ENCODE assay signal across 9 cellular contexts in the genomic region with DNA sequence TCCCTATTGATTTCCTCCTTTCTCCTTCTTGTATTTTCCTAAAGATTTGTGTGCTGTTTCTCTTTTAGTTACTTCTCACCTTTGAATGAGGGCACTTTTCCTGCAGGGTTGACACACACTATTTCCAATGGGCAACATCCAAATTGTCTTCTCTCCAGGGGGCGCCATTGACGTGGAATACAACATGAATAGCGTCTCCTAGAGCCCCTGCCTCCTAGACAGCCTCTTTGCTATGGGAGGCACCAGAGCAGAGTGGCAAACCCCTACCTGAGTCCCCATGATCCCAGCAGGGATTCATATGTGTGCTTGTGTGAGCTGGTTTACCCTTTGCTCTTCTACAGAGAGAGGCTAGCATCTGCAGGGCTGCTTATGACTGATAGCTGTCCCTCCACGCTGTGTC.
DNase-seq lines count a peak whose midpoint lies in the region; ATAC-seq and TF ChIP-seq lines count a peak whose summit lies in the region.
"Had no signal": no experiment of that assay in that cellular context is flagged by ENCODE, and none has a peak within 500 bp of the region (broad histone marks: within the 10 kb centered on the region; RNA-seq: fewer than 3 reads in every experiment).

No MANE protein-coding gene starts in this region.

- TF ChIP-seq POLR2A in HCT116 (IDR thresholded peaks at IDR 0.05; ENCODE audit: borderline replicate concordance, extremely low read depth, insufficient read depth, insufficient read length) (no peak), Peyer's patch (IDR thresholded peaks at IDR 0.05) (no peak)

- peak; percentile 59 to 90 (median 84); a peak in 5 of 6 replicates for TF ChIP-seq CTCF in HCT116 (IDR thresholded peaks at IDR 0.05 in 2 of 3, conservative IDR thresholded peaks at IDR 0.05 in 1 of 3; ENCODE audit: borderline replicate concordance in 1 of 3, insufficient read depth in 1 of 3, low read depth in 2 of 3, low read length in 2 of 3)
- peak in 4 of 6 experiments; percentile 43 to 57 (median 52) for TF ChIP-seq CTCF in Peyer's patch (IDR thresholded peaks at IDR 0.05)

- RAD21 ChIA-PET in HCT116 (lab: Charles Lee; ENCODE audit: low non-redundant PET in 1 of 2, low total read pairs in 2 of 2, uncharacterized antibody in 2 of 2, unreplicated experiment in 2 of 2) = interaction anchor here (0.6 to 2.0 kb wide), 5 partner anchors 400 to 806 kb away, joined by 3 to 6 read pairs (median 3); no protein-coding TSS in a partner anchor

- BruUV-seq in HCT116 (replicated peaks; lab: Mats Ljungman, UMichigan) = no TSS peak

- H3K27ac ChIP-seq in HCT116 (ENCODE audit: low read depth, low read length) (no peak overlapping the region), Peyer's patch (no peak overlapping the region)
- H3K27ac ChIP-seq: skin epidermis had no signal

- H3K27me3 ChIP-seq in HCT116 (ENCODE audit: insufficient read depth, low read length) (no peaks in the 10 kb centered on the region), Peyer's patch (no peaks in the 10 kb centered on the region)

- H3K4me1 ChIP-seq in HCT116 (ENCODE audit: control insufficient read depth in 1 of 2, insufficient read depth in 2 of 2, low read length in 2 of 2) (no peaks in the 10 kb centered on the region), Peyer's patch (no peaks in the 10 kb centered on the region)

- H3K79me2 ChIP-seq in HCT116 (ENCODE audit: insufficient read depth, low read length) = no peaks in the 10 kb centered on the region

- intact Hi-C loops in HCT116 (cut with micrococcal nuclease) = loop anchor here (1.0 kb wide), 1 partner anchor 406 kb away; no protein-coding TSS in a partner anchor

- H3K36me3 ChIP-seq in HCT116 (ENCODE audit: control insufficient read depth in 1 of 2, insufficient read depth in 2 of 2, low read length in 2 of 2) (no peaks in the 10 kb centered on the region), Peyer's patch (no peaks in the 10 kb centered on the region)

- CTCF ChIA-PET in HCT116 (lab: Charles Lee) = interaction anchor here (0.8 to 4.6 kb wide), 4 partner anchors 11 to 405 kb away, joined by 3 to 54 read pairs (median 5); no protein-coding TSS in a partner anchor

- H3K4me3 ChIP-seq in HCT116 (replicated peaks in 1 of 2; ENCODE audit: low read depth in 1 of 2, low read length in 2 of 2) (no peak overlapping the region), Peyer's patch (no peak overlapping the region)
- H3K4me3 ChIP-seq: skin epidermis had no signal

- ATAC-seq in HCT116 (peak; percentile 97), HG03095 (IDR thresholded peaks at IDR 0.05; ENCODE audit: unreplicated experiment) (no peak), HG02759 (IDR thresholded peaks at IDR 0.05; ENCODE audit: unreplicated experiment) (no peak)

- POLR2A ChIA-PET in HCT116 (lab: Charles Lee) = interaction anchor here (1.4 kb wide), 1 partner anchor 406 kb away, joined by 3 read pairs; no protein-coding TSS in a partner anchor

- no peak overlapping the region for H3K4me2 ChIP-seq in HCT116 (ENCODE audit: low read length)

- H4K20me1 ChIP-seq in HCT116 (ENCODE audit: insufficient read depth) = no peaks in the 10 kb centered on the region

- H2AFZ ChIP-seq in HCT116 (ENCODE audit: low read depth, low read length, poor library complexity, severe bottlenecking) = peak overlapping the region; percentile 31

- peak; percentile 94 for TF ChIP-seq RAD21 in HCT116 (IDR thresholded peaks at IDR 0.05; ENCODE audit: low read depth)

- H3K9me3 ChIP-seq in HCT116 (ENCODE audit: control insufficient read depth in 1 of 2, insufficient read depth in 1 of 2, low read depth in 1 of 2, low read length in 2 of 2) (no peaks in the 10 kb centered on the region), Peyer's patch (no peaks in the 10 kb centered on the region)

- no peaks in the 10 kb centered on the region for H3K9me2 ChIP-seq in HCT116 (ENCODE audit: insufficient read depth)

- H3K9ac ChIP-seq in HCT116 (ENCODE audit: low read length) = no peak overlapping the region

- peak; percentile 72 for DNase-seq in Ammon's horn (ENCODE audit: low spot score)
- peak; percentile 48 for DNase-seq in HCT116 (ENCODE audit: low read depth, low spot score)
- DNase-seq in Peyer's patch = peak in 2 of 3 donors; percentile 57 to 80
- peak; percentile 20 for DNase-seq in activated T-helper 9 cell treated with anti-CD3 and anti-CD28 coated beads, Interleukin-2, amount 50 U/mL, for 16 hours (ENCODE audit: low read depth)
- DNase-seq in glomerular visceral epithelial cell (ENCODE audit: extremely low spot score) = peak; percentile 42
- peak; percentile 70 for DNase-seq in pons (ENCODE audit: low spot score)

TF ChIP-seq in HCT116, 20 proteins besides CTCF, POLR2A, EP300 and RAD21:
- TF ChIP-seq SP1 (IDR thresholded peaks at IDR 0.05; ENCODE audit: low read depth) = no peak
- TF ChIP-seq CEBPB (IDR thresholded peaks at IDR 0.05; ENCODE audit: low read depth) = no peak
- TF ChIP-seq ELF1 (IDR thresholded peaks at IDR 0.05; ENCODE audit: borderline replicate concordance, low read depth) = no peak
- TF ChIP-seq, protein P1, sequence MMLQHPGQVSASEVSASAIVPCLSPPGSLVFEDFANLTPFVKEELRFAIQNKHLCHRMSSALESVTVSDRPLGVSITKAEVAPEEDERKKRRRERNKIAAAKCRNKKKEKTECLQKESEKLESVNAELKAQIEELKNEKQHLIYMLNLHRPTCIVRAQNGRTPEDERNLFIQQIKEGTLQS (IDR thresholded peaks at IDR 0.05) = no peak
- no peak for TF ChIP-seq FOSL1 (IDR thresholded peaks at IDR 0.05; ENCODE audit: low read depth)
- TF ChIP-seq POLR2AphosphoS5 (IDR thresholded peaks at IDR 0.05; ENCODE audit: low read depth, low read length) = no peak
- TF ChIP-seq, protein P2, sequence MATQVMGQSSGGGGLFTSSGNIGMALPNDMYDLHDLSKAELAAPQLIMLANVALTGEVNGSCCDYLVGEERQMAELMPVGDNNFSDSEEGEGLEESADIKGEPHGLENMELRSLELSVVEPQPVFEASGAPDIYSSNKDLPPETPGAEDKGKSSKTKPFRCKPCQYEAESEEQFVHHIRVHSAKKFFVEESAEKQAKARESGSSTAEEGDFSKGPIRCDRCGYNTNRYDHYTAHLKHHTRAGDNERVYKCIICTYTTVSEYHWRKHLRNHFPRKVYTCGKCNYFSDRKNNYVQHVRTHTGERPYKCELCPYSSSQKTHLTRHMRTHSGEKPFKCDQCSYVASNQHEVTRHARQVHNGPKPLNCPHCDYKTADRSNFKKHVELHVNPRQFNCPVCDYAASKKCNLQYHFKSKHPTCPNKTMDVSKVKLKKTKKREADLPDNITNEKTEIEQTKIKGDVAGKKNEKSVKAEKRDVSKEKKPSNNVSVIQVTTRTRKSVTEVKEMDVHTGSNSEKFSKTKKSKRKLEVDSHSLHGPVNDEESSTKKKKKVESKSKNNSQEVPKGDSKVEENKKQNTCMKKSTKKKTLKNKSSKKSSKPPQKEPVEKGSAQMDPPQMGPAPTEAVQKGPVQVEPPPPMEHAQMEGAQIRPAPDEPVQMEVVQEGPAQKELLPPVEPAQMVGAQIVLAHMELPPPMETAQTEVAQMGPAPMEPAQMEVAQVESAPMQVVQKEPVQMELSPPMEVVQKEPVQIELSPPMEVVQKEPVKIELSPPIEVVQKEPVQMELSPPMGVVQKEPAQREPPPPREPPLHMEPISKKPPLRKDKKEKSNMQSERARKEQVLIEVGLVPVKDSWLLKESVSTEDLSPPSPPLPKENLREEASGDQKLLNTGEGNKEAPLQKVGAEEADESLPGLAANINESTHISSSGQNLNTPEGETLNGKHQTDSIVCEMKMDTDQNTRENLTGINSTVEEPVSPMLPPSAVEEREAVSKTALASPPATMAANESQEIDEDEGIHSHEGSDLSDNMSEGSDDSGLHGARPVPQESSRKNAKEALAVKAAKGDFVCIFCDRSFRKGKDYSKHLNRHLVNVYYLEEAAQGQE (IDR thresholded peaks at IDR 0.05; ENCODE audit: low read depth) = no peak
- TF ChIP-seq YY1 (IDR thresholded peaks at IDR 0.05; ENCODE audit: extremely low read depth, insufficient replicate concordance, low read depth, low read length) = peak; percentile 51

Comparison
In these comparisons a context has a peak if more than half of its experiments do, and no peak if none do; other contexts are left out.
1. DNase-seq: peak in every context shown above with its lines; median percentile 72 in Ammon's horn; 70 in pons; 68 in Peyer's patch; 48 in HCT116; 42 in glomerular visceral epithelial cell; 20 in activated T-helper 9 cell treated with anti-CD3 and anti-CD28 coated beads, Interleukin-2, amount 50 U/mL, for 16 hours.